In the genomic region with DNA sequence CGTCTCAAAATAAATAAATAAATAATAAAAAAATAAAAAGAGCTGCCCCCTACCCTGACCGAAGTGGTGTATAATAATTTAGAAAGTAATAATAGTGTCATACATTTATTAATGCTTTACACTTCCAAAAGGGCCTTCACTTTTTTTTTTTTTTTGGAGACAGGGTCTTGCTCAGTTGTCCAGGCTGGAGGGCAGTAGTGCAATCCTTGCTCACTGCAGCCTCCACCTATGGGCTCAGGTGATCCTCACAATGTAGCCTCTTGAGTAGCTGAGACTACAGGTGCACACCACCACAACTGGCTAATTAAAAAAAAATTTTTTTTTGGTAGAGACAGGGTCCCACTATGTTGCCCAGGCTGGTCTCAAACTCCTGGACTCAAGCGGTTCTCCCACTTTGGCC, we compare ENCODE assay signal across 1 cellular context.
TF ChIP-seq lines count a peak whose summit lies in the region.

No MANE protein-coding gene starts in this region.

TF ChIP-seq in HEK293, 187 proteins besides CTCF, POLR2A, EP300 and RAD21:
- TF ChIP-seq ZNF121 (tag by site-specific recombination; IDR thresholded peaks at IDR 0.05): peak; percentile 74; the same call in 1 of the 2 replicates
- no peak for TF ChIP-seq ZNF658 (tag by site-specific recombination; IDR thresholded peaks at IDR 0.05)
